ENCODE assay signal across 1 cellular context in genomic region chr6:55997223-55997874, GRCh38.
TF ChIP-seq lines count a peak whose summit lies in the region.

No MANE protein-coding gene starts in this region.

TF ChIP-seq in H1, 55 proteins besides CTCF, POLR2A, EP300 and RAD21 (continued from another document):
- no peak for TF ChIP-seq CREB1 (IDR thresholded peaks at IDR 0.05)
- TF ChIP-seq CEBPB (IDR thresholded peaks at IDR 0.05; ENCODE audit: low read depth, low read length), result no peak
- TF ChIP-seq HDAC6 (IDR thresholded peaks at IDR 0.05; ENCODE audit: low read depth, low read length), result no peak
- no peak for TF ChIP-seq POU5F1 (IDR thresholded peaks at IDR 0.05; ENCODE audit: low read depth, low read length)
